15 cellular contexts compared by ENCODE assay signal in genomic region chr11:36156486-36157150, GRCh38.
DNase-seq lines count a peak whose midpoint lies in the region; ATAC-seq and TF ChIP-seq lines count a peak whose summit lies in the region.
"Had no signal": no experiment of that assay in that cellular context is flagged by ENCODE, and none has a peak within 500 bp of the region (broad histone marks: within the 10 kb centered on the region; RNA-seq: fewer than 3 reads in every experiment).

No MANE protein-coding gene starts in this region.

- CTCF ChIA-PET in RWPE1 (lab: Yijun Ruan, JAX): no interaction called here

- H3K36me3 Mint-ChIP-seq in endodermal cell (ENCODE audit: low read depth): peaks cover 12% of the 10 kb centered on the region
- H3K36me3 Mint-ChIP-seq: CD4-positive, CD25-positive, alpha-beta regulatory T cell; WTC11 had no signal

- no peaks in the 10 kb centered on the region for H3K9me2 ChIP-seq in GM23248 (ENCODE audit: insufficient read depth)

- WGBS in GM23248 (ENCODE audit: low coverage in 1 of 2, low lambda C conversion rate in 2 of 2, missing lambda C conversion rate in 2 of 2), 2 experiments: 76 to 80% methylated on average over 4 of the region's 4 CpGs
- 46 to 64% methylated on average over 4 of the region's 4 CpGs for WGBS in esophagus squamous epithelium, 2 donors
- WGBS in endodermal cell (ENCODE audit: insufficient coverage in 1 of 2, insufficient read length in 1 of 2), 2 experiments: 88 to 100% methylated on average over 2 to 4 of the region's 4 CpGs

- peaks cover 15% of the 10 kb centered on the region for H3K4me1 Mint-ChIP-seq in endodermal cell
- H3K4me1 Mint-ChIP-seq: CD4-positive, CD25-positive, alpha-beta regulatory T cell had no signal

- intact Hi-C loops in esophagus squamous epithelium (cut with DNase I): no loop called here

- no peaks in the 10 kb centered on the region for H3K9me3 ChIP-seq in GM23248 (ENCODE audit: low read depth)
- H3K9me3 ChIP-seq in esophagus squamous epithelium: no peaks in the 10 kb centered on the region
- H3K9me3 ChIP-seq in endodermal cell (ENCODE audit: control insufficient read depth, low read length): no peaks in the 10 kb centered on the region

- H3K27me3 ChIP-seq in GM23248 (replicated peaks; ENCODE audit: insufficient read depth) (no peaks in the 10 kb centered on the region), esophagus squamous epithelium (no peaks in the 10 kb centered on the region), endodermal cell (ENCODE audit: control insufficient read depth, insufficient read depth, low read length, poor library complexity, severe bottlenecking) (no peaks in the 10 kb centered on the region)

- H3K4me1 ChIP-seq in GM23248 (ENCODE audit: insufficient read depth): peaks cover 16% of the 10 kb centered on the region
- peaks cover 0 to 24% (median 3%) of the 10 kb centered on the region in 3 donors for H3K4me1 ChIP-seq in esophagus squamous epithelium
- no peaks in the 10 kb centered on the region for H3K4me1 ChIP-seq in endodermal cell (ENCODE audit: control insufficient read depth, insufficient read depth, low read length)

- DNase-seq in GM23248: peak; percentile 22
- DNase-seq in RWPE1 (ENCODE audit: low spot score): peak; percentile 42
- DNase-seq in esophagus squamous epithelium (lab: John Stamatoyannopoulos, UW): no peak
- peak; percentile 35 for DNase-seq in pulmonary artery endothelial cell (ENCODE audit: low read depth, low spot score)
- DNase-seq in endodermal cell: no peak
- DNase-seq: activated CD8-positive, alpha-beta memory T cell treated with anti-CD3 and anti-CD28 coated beads, Interleukin-2, amount 50 U/mL, for 4 hours; activated naive CD4-positive, alpha-beta T cell treated with anti-CD3 and anti-CD28 coated beads, Interleukin-2, amount 50 U/mL, for 16 hours; CD4-positive, CD25-positive, alpha-beta regulatory T cell; Karpas-422; NCI-H187 treated with DMSO at 0.1 percent for 48 hours; stimulated activated CD4-positive, alpha-beta T cell treated with anti-CD3 and anti-CD28 coated beads, Interleukin-2, amount 100 ng/mL, for 48 hours had no signal

- TF ChIP-seq POLR2A in esophagus squamous epithelium (IDR thresholded peaks at IDR 0.05) (no peak), GM18505 (IDR thresholded peaks at IDR 0.05; ENCODE audit: borderline replicate concordance, extremely low read depth, insufficient read depth, insufficient read length) (no peak)

- H3K36me3 ChIP-seq in GM23248 (ENCODE audit: low read depth) (no peaks in the 10 kb centered on the region), esophagus squamous epithelium (no peaks in the 10 kb centered on the region), endodermal cell (ENCODE audit: control insufficient read depth, insufficient read depth, low read length) (no peaks in the 10 kb centered on the region)

- no peaks in the 10 kb centered on the region for H3K79me2 ChIP-seq in GM23248 (ENCODE audit: insufficient read depth)

- in situ Hi-C loops in GM23248 (cut with MboI): no loop called here

- no peaks in the 10 kb centered on the region for H4K20me1 ChIP-seq in GM23248 (ENCODE audit: insufficient read depth)

- no peak overlapping the region for H2AFZ ChIP-seq in GM23248

- H3K4me3 ChIP-seq in GM23248: no peak overlapping the region
- H3K4me3 ChIP-seq in esophagus squamous epithelium: no peak overlapping the region
- H3K4me3 ChIP-seq in endodermal cell (ENCODE audit: low read length): no peak overlapping the region

- ATAC-seq in GM18505 (IDR thresholded peaks at IDR 0.05; ENCODE audit: unreplicated experiment) (no peak), GM21576 (IDR thresholded peaks at IDR 0.05; ENCODE audit: unreplicated experiment) (no peak)
- ATAC-seq: HCT116 had no signal

- no peak overlapping the region for H3K9ac ChIP-seq in GM23248
- H3K9ac ChIP-seq in endodermal cell (ENCODE audit: extremely low read depth, low read length, poor library complexity, severe bottlenecking): no peak overlapping the region

- POLR2A ChIA-PET in RWPE1 (lab: Yijun Ruan, JAX; ENCODE audit: low non-redundant PET): no interaction called here

- TF ChIP-seq CTCF in RWPE1 (conservative IDR thresholded peaks at IDR 0.05; ENCODE audit: low read depth) (no peak), esophagus squamous epithelium (IDR thresholded peaks at IDR 0.05) (no peak), endodermal cell (conservative IDR thresholded peaks at IDR 0.05) (no peak)

- no peak overlapping the region for H3K27ac Mint-ChIP-seq in endodermal cell
- H3K27ac Mint-ChIP-seq: CD4-positive, CD25-positive, alpha-beta regulatory T cell had no signal

- peak overlapping the region; percentile 22 for H3K4me2 ChIP-seq in GM23248 (ENCODE audit: unreplicated experiment)

- no peaks in the 10 kb centered on the region for H3K27me3 Mint-ChIP-seq in endodermal cell (ENCODE audit: insufficient read depth)
- H3K27me3 Mint-ChIP-seq: CD4-positive, CD25-positive, alpha-beta regulatory T cell had no signal

- no peak overlapping the region for H3K4me3 Mint-ChIP-seq in endodermal cell
- H3K4me3 Mint-ChIP-seq: CD4-positive, CD25-positive, alpha-beta regulatory T cell; WTC11 had no signal

- no peaks in the 10 kb centered on the region for H3K9me3 Mint-ChIP-seq in endodermal cell
- H3K9me3 Mint-ChIP-seq: CD4-positive, CD25-positive, alpha-beta regulatory T cell; WTC11 had no signal

- 0 out of 2 replicates have a peak, but pooled peaks cover 7% of the 10 kb centered on the region for H3F3A ChIP-seq in GM23248 (ENCODE audit: insufficient read depth)

- H3K27ac ChIP-seq in GM23248: no peak overlapping the region
- H3K27ac ChIP-seq in RWPE1: peak overlapping the region; percentile 95
- peak overlapping the region in 3 of 4 donors; percentile 31 to 53 (median 41) for H3K27ac ChIP-seq in esophagus squamous epithelium
- no peak overlapping the region for H3K27ac ChIP-seq in endodermal cell (ENCODE audit: low read depth, low read length)

Comparison
In these comparisons a context has a peak if more than half of its experiments do, and no peak if none do; other contexts are left out.
1. DNase-seq: peak in GM23248 (single experiment), RWPE1 (single experiment) and pulmonary artery endothelial cell (single experiment); none in esophagus squamous epithelium (single experiment) and endodermal cell (single experiment).
2. H3K27ac ChIP-seq: peak in RWPE1 (single experiment) and esophagus squamous epithelium (3 of 4); none in GM23248 (single experiment) and endodermal cell (single experiment).